Comparison of ENCODE assay signal across 22 cellular contexts in genomic region chr5:173735691-173736090, GRCh38.
"Had no signal": no experiment of that assay in that cellular context is flagged by ENCODE, and none has a peak within 500 bp of the region (broad histone marks: within the 10 kb centered on the region; RNA-seq: fewer than 3 reads in every experiment).

No MANE protein-coding gene starts in this region.

- H3K9me3 ChIP-seq: esophagus squamous epithelium, left ventricle myocardium inferior, right atrium auricular region, testis, transverse colon had no signal

- H3K27me3 ChIP-seq: right atrium auricular region, testis, transverse colon had no signal

- H3K4me1 ChIP-seq: esophagus squamous epithelium, left ventricle myocardium inferior, right atrium auricular region, testis had no signal

- H3K27ac ChIP-seq: epithelial cell of prostate, esophagus squamous epithelium, left ventricle myocardium inferior, right atrium auricular region, testis, transverse colon had no signal

- H3K4me3 ChIP-seq: esophagus squamous epithelium, left ventricle myocardium inferior, right atrium auricular region, testis, transverse colon had no signal

- DNase-seq: activated CD4-positive, alpha-beta T cell treated with anti-CD3 and anti-CD28 coated beads for 4 hours; activated CD4-positive, alpha-beta T cell treated with anti-CD3 and anti-CD28 coated beads, Interleukin-2, amount 50 U/mL, for 4 hours; activated naive CD4-positive, alpha-beta T cell; activated T-cell treated with anti-CD3 and anti-CD28 coated beads for 4 hours; activated T-cell treated with anti-CD3 and anti-CD28 coated beads, Interleukin-2, amount 50 U/mL, for 72 hours; effector CD8-positive, alpha-beta T cell; esophagus squamous epithelium; left ventricle myocardium inferior; occipital lobe; stimulated activated naive CD4-positive, alpha-beta T cell treated with Interleukin-2 at 50 U/mL for 16 hours; testis had no signal

- H3K27ac Mint-ChIP-seq: activated naive CD4-positive, alpha-beta T cell treated with anti-CD3 and anti-CD28 coated beads, Interleukin-2, amount 50 U/mL, for 72 hours; activated T-cell treated with anti-CD3 and anti-CD28 coated beads, Interleukin-2, amount 50 U/mL, for 72 hours had no signal

- H3K36me3 ChIP-seq: esophagus squamous epithelium, left ventricle myocardium inferior, right atrium auricular region, transverse colon had no signal

- ATAC-seq: activated naive CD4-positive, alpha-beta T cell treated with anti-CD3 and anti-CD28 coated beads, Interleukin-2, amount 50 U/mL, for 72 hours; activated T-cell treated with anti-CD3 and anti-CD28 coated beads, Interleukin-2, amount 50 U/mL, for 72 hours had no signal

- FAIRE-seq: bronchial epithelial cell, colon, endometrium, frontal cortex, urothelium cell line had no signal

- H3K4me3 Mint-ChIP-seq: activated T-cell treated with anti-CD3 and anti-CD28 coated beads, Interleukin-2, amount 50 U/mL, for 72 hours; central memory CD8-positive, alpha-beta T cell; neural crest cell had no signal

- H3K36me3 Mint-ChIP-seq: activated naive CD4-positive, alpha-beta T cell treated with anti-CD3 and anti-CD28 coated beads, Interleukin-2, amount 50 U/mL, for 72 hours had no signal

- H3K9me3 Mint-ChIP-seq: activated naive CD4-positive, alpha-beta T cell treated with anti-CD3 and anti-CD28 coated beads, Interleukin-2, amount 50 U/mL, for 72 hours; activated T-cell treated with anti-CD3 and anti-CD28 coated beads, Interleukin-2, amount 50 U/mL, for 72 hours; central memory CD8-positive, alpha-beta T cell; neural crest cell had no signal
